In genomic region chr1:93584238-93585003, GRCh38 we compare ENCODE assay signal across 13 cellular contexts.
DNase-seq lines count a peak whose midpoint lies in the region; ATAC-seq, FAIRE-seq and TF ChIP-seq lines count a peak whose summit lies in the region.
"Had no signal": no experiment of that assay in that cellular context is flagged by ENCODE, and none has a peak within 500 bp of the region (broad histone marks: within the 10 kb centered on the region; RNA-seq: fewer than 3 reads in every experiment).

No MANE protein-coding gene starts in this region.

- TF ChIP-seq CTCF in heart right ventricle (IDR thresholded peaks at IDR 0.05) (peak in 4 of 9 donors; percentile 17 to 36 (median 32)), pancreas (IDR thresholded peaks at IDR 0.05) (no peak), SK-N-SH (IDR thresholded peaks at IDR 0.05) (no peak)

- POLR2A ChIA-PET in SK-N-SH (lab: Yijun Ruan, JAX): no interaction called here

- H3K4me2 ChIP-seq in SK-N-SH: no peak overlapping the region

- H3K36me3 Mint-ChIP-seq in T-helper 17 cell (ENCODE audit: low read depth): no peaks in the 10 kb centered on the region
- H3K36me3 Mint-ChIP-seq: activated naive CD4-positive, alpha-beta T cell treated with anti-CD3 and anti-CD28 coated beads, Interleukin-2, amount 50 U/mL, for 72 hours had no signal

- 41 to 49% methylated on average over 9 of the region's 9 CpGs for WGBS in heart right ventricle, 2 donors
- WGBS in pancreas, 2 donors: 19 to 21% methylated on average over 9 of the region's 9 CpGs
- 23 to 29% methylated on average over 9 of the region's 9 CpGs for WGBS in aorta, 2 donors
- 77% methylated on average over 9 of the region's 9 CpGs for WGBS in SK-N-SH (ENCODE audit: low lambda C conversion rate)

- peaks cover 41% of the 10 kb centered on the region for H3F3A ChIP-seq in SK-N-SH (replicated peaks; ENCODE audit: insufficient read depth)

- H3K4me1 ChIP-seq in heart right ventricle (peaks cover 7 to 65% (median 53%) of the 10 kb centered on the region in 9 donors), pancreas (peaks cover 16 to 33% (median 28%) of the 10 kb centered on the region in 3 donors), aorta (ENCODE audit: control insufficient read depth in 1 of 2, insufficient read depth in 2 of 2, low read length in 2 of 2) (no peaks in the 10 kb centered on the region), SK-N-SH (ENCODE audit: control insufficient read depth in 1 of 2, insufficient read depth in 2 of 2, low read depth in 1 of 2, low read length in 1 of 2) (peaks cover 15 to 19% of the 10 kb centered on the region in 2 experiments; a peak in 3 of 4 replicates)

- intact Hi-C loops in Right ventricle myocardium inferior (cut with DNase I): no loop called here
- intact Hi-C loops in cardiac septum (cut with DNase I): no loop called here
- intact Hi-C loops in heart right ventricle (cut with DNase I): no loop called here
- intact Hi-C loops in pancreas (cut with DNase I): no loop called here
- intact Hi-C loops in aorta (cut with DNase I): no loop called here

- CTCF ChIA-PET in SK-N-SH (lab: Yijun Ruan, JAX): interaction anchor here (0.8 to 0.9 kb wide), 2 partner anchors 136 to 230 kb away, joined by 3 read pairs; no protein-coding TSS in a partner anchor

- DNase-seq in Right ventricle myocardium inferior (ENCODE audit: missing footprints): no peak
- no peak for DNase-seq in cardiac septum (ENCODE audit: low spot score)
- DNase-seq in heart right ventricle: no peak
- DNase-seq in pancreas: no peak
- no peak for DNase-seq in aorta
- no peak for DNase-seq in SK-N-SH
- no peak for DNase-seq in T-helper 17 cell
- DNase-seq in dermis blood vessel endothelial cell: no peak
- DNase-seq: ACHN; activated CD4-positive, alpha-beta T cell treated with anti-CD3 and anti-CD28 coated beads for 36 hours; GF-D8; NCI-H187 had no signal

- no peaks in the 10 kb centered on the region for H3K27me3 ChIP-seq in heart right ventricle
- no peaks in the 10 kb centered on the region for H3K27me3 ChIP-seq in pancreas
- no peaks in the 10 kb centered on the region for H3K27me3 ChIP-seq in aorta (ENCODE audit: control insufficient read depth in 1 of 2, insufficient read depth in 2 of 2, low read length in 1 of 2)
- H3K27me3 ChIP-seq in SK-N-SH (ENCODE audit: insufficient read depth): no peaks in the 10 kb centered on the region

- no peak overlapping the region for H3K4me3 Mint-ChIP-seq in T-helper 17 cell
- H3K4me3 Mint-ChIP-seq: activated CD4-positive, alpha-beta T cell treated with anti-CD3 and anti-CD28 coated beads for 36 hours had no signal

- no peaks in the 10 kb centered on the region for H3K27me3 Mint-ChIP-seq in T-helper 17 cell
- H3K27me3 Mint-ChIP-seq: activated CD4-positive, alpha-beta T cell treated with anti-CD3 and anti-CD28 coated beads for 36 hours had no signal

- H3K36me3 ChIP-seq in heart right ventricle (peaks cover 0 to 84% (median 18%) of the 10 kb centered on the region in 9 donors), pancreas (no peaks in the 10 kb centered on the region), aorta (ENCODE audit: control insufficient read depth in 1 of 2, insufficient read depth in 2 of 2, low read length in 1 of 2) (no peaks in the 10 kb centered on the region), SK-N-SH (replicated peaks in 1 of 2; ENCODE audit: control insufficient read depth in 1 of 2, insufficient read depth in 2 of 2, low read length in 1 of 2) (peaks cover 53 to 65% of the 10 kb centered on the region in 2 experiments)

- H3K9ac ChIP-seq in SK-N-SH: no peak overlapping the region

- ATAC-seq in Right ventricle myocardium inferior (peak; percentile 59), heart right ventricle (peak; percentile 40 to 77 (median 58)), pancreas (peak; percentile 18 to 49 (median 32)), aorta (ENCODE audit: low FRiP score) (peak; percentile 47), T-helper 17 cell (no peak)
- ATAC-seq: activated CD4-positive, alpha-beta T cell treated with anti-CD3 and anti-CD28 coated beads for 36 hours; activated naive CD4-positive, alpha-beta T cell treated with anti-CD3 and anti-CD28 coated beads, Interleukin-2, amount 50 U/mL, for 72 hours had no signal

- H3K4me3 ChIP-seq in heart right ventricle (peak overlapping the region in 6 of 10 donors; percentile 4 to 16 (median 7)), pancreas (peak overlapping the region in 2 of 4 donors; percentile 16 to 32), aorta (ENCODE audit: low read length in 2 of 2) (no peak overlapping the region), SK-N-SH (ENCODE audit: low read depth in 2 of 2, low read length in 1 of 2) (no peak overlapping the region)

- peaks cover 27% of the 10 kb centered on the region for H4K20me1 ChIP-seq in SK-N-SH (ENCODE audit: insufficient read depth)

- H3K27ac ChIP-seq in heart right ventricle: peak overlapping the region; percentile 64 to 90 (median 78)
- peak overlapping the region; percentile 75 to 93 (median 89) for H3K27ac ChIP-seq in pancreas
- H3K27ac ChIP-seq in aorta (ENCODE audit: low read depth in 1 of 2, low read length in 2 of 2): peak overlapping the region; percentile 7 to 52
- H3K27ac ChIP-seq in SK-N-SH (ENCODE audit: low read depth in 2 of 2, low read length in 1 of 2): peak overlapping the region in 1 of 2 experiments; percentile 28; a peak in 1 of 4 replicates

- no peak overlapping the region for H2AFZ ChIP-seq in SK-N-SH (ENCODE audit: low read depth)

- peaks cover 7% of the 10 kb centered on the region for H3K4me1 Mint-ChIP-seq in T-helper 17 cell

- H3K79me2 ChIP-seq in SK-N-SH (ENCODE audit: insufficient read depth): peaks cover 93% of the 10 kb centered on the region

- H3K9me2 ChIP-seq in SK-N-SH: no peaks in the 10 kb centered on the region

- FAIRE-seq in pancreas (lab: Jason Lieb, UNC): no peak

- no peak for TF ChIP-seq EP300 in SK-N-SH (IDR thresholded peaks at IDR 0.05; ENCODE audit: borderline replicate concordance in 1 of 2, low read depth in 1 of 2, low read length in 1 of 2)

- no peak overlapping the region for H3K27ac Mint-ChIP-seq in T-helper 17 cell
- H3K27ac Mint-ChIP-seq: activated CD4-positive, alpha-beta T cell treated with anti-CD3 and anti-CD28 coated beads for 36 hours; activated naive CD4-positive, alpha-beta T cell treated with anti-CD3 and anti-CD28 coated beads, Interleukin-2, amount 50 U/mL, for 72 hours had no signal

- TF ChIP-seq RAD21 in SK-N-SH (IDR thresholded peaks at IDR 0.05; ENCODE audit: low read length): no peak

- no peaks in the 10 kb centered on the region for H3K9me3 ChIP-seq in heart right ventricle
- no peaks in the 10 kb centered on the region for H3K9me3 ChIP-seq in pancreas
- no peaks in the 10 kb centered on the region for H3K9me3 ChIP-seq in aorta (ENCODE audit: control insufficient read depth, low read length)
- no peaks in the 10 kb centered on the region for H3K9me3 ChIP-seq in SK-N-SH
- H3K9me3 ChIP-seq in T-helper 17 cell (ENCODE audit: control insufficient read depth, low read length, poor library complexity, severe bottlenecking): no peaks in the 10 kb centered on the region

TF ChIP-seq in SK-N-SH, 30 proteins besides CTCF, POLR2A, EP300 and RAD21 (continues in another document):
- TF ChIP-seq TEAD4 (IDR thresholded peaks at IDR 0.05; ENCODE audit: borderline replicate concordance, insufficient read depth) (no peak), USF2 (IDR thresholded peaks at IDR 0.05; ENCODE audit: borderline replicate concordance, low read depth, low read length) (no peak), YY1 (IDR thresholded peaks at IDR 0.05; ENCODE audit: low read depth) (no peak), POLR2AphosphoS5 (IDR thresholded peaks at IDR 0.05; ENCODE audit: low read depth, low read length) (no peak), RCOR1 (IDR thresholded peaks at IDR 0.05; ENCODE audit: low read length) (no peak), GATA2 (CRISPR knock-in tag; IDR thresholded peaks at IDR 0.05) (no peak), ZBTB33 (IDR thresholded peaks at IDR 0.05; ENCODE audit: borderline replicate concordance, low read depth) (no peak), SIN3A (IDR thresholded peaks at IDR 0.05; ENCODE audit: borderline replicate concordance, low read depth, low read length) (no peak), JUND (IDR thresholded peaks at IDR 0.05) (no peak), FOXM1 (IDR thresholded peaks at IDR 0.05; ENCODE audit: low read depth) (no peak), RXRA (IDR thresholded peaks at IDR 0.05; ENCODE audit: borderline replicate concordance, low read depth) (no peak)

Comparison
In these comparisons a context has a peak if more than half of its experiments do, and no peak if none do; other contexts are left out.
1. H3K4me3 ChIP-seq: peak in heart right ventricle (6 of 10); none in aorta (0 of 2) and SK-N-SH (0 of 2).